ENCODE assay signal across 12 cellular contexts in genomic region chr19:40607898-40608621, GRCh38. TPM values are rescaled to one million over a fixed set of nuclear protein-coding genes. Genes with fewer than 3 reads are reported as not detected.
A peak's percentile ranks its signal among the peaks of the same experiment; 100 is the strongest.
DNase-seq lines count a peak whose midpoint lies in the region; ATAC-seq and TF ChIP-seq lines count a peak whose summit lies in the region.
"Had no signal": no experiment of that assay in that cellular context is flagged by ENCODE, and none has a peak within 500 bp of the region (broad histone marks: within the 10 kb centered on the region; RNA-seq: fewer than 3 reads in every experiment).

No MANE protein-coding gene starts in this region.

- no peak for DNase-seq in activated CD8-positive, alpha-beta memory T cell treated with anti-CD3 and anti-CD28 coated beads, Interleukin-2, amount 10 ng/mL, durations not matched to agents 7 days and 5 days
- no peak for DNase-seq in activated CD8-positive, alpha-beta memory T cell treated with anti-CD3 and anti-CD28 coated beads, Interleukin-2, amount 50 U/mL, for 48 hours
- no peak for DNase-seq in activated CD4-positive, alpha-beta memory T cell treated with anti-CD3 and anti-CD28 coated beads for 36 hours
- DNase-seq in esophagus muscularis mucosa (ENCODE audit: extremely low spot score) (no peak), ovary (no peak), MM.1S (no peak)
- DNase-seq: activated T-cell treated with anti-CD3 and anti-CD28 coated beads, Interleukin-2, amount 50 U/mL, for 48 hours had no signal

- no peaks in the 10 kb centered on the region for H3K79me2 ChIP-seq in MM.1S (ENCODE audit: low read length)
- H3K79me2 ChIP-seq: hepatocyte had no signal

- no peak for TF ChIP-seq CTCF in esophagus muscularis mucosa (IDR thresholded peaks at IDR 0.05)
- TF ChIP-seq CTCF in ovary (IDR thresholded peaks at IDR 0.05) = no peak
- TF ChIP-seq CTCF in MM.1S (IDR thresholded peaks at IDR 0.05; ENCODE audit: low read length) = no peak

- H4K20me1 ChIP-seq in MM.1S (ENCODE audit: insufficient read depth, low read length) = no peaks in the 10 kb centered on the region

- H2AFZ ChIP-seq in MM.1S (ENCODE audit: low read length) = no peak overlapping the region
- H2AFZ ChIP-seq: hepatocyte had no signal

- intact Hi-C loops in activated CD4-positive, alpha-beta memory T cell treated with anti-CD3 and anti-CD28 coated beads for 36 hours (cut with micrococcal nuclease) = no loop called here
- intact Hi-C loops in esophagus muscularis mucosa (cut with DNase I) (no loop called here), ovary (cut with DNase I) (loop anchor here in 2 of 4 donors (10.0 kb wide), 1 partner anchor 143 kb away; the partner anchor contains the start of genes BLVRB (in 2 of the 2) and SPTBN4 (in 2 of the 2))

- H3K36me3 Mint-ChIP-seq in activated CD8-positive, alpha-beta memory T cell treated with anti-CD3 and anti-CD28 coated beads, Interleukin-2, amount 10 ng/mL, durations not matched to agents 7 days and 5 days = no peaks in the 10 kb centered on the region
- H3K36me3 Mint-ChIP-seq in activated CD4-positive, alpha-beta memory T cell treated with anti-CD3 and anti-CD28 coated beads for 36 hours = no peaks in the 10 kb centered on the region
- no peaks in the 10 kb centered on the region for H3K36me3 Mint-ChIP-seq in stimulated activated memory B cell treated with anti-CD40 and anti-IgM and Interleukin-4, amounts not matched to agents 10 μg/mL and 1 μg/mL and 100 μg/mL, for 72 hours

- WGBS in esophagus muscularis mucosa = 90% methylated on average over 19 of the region's 19 CpGs
- 81 to 86% (median 85%) methylated on average over 19 of the region's 19 CpGs for WGBS in ovary, 3 donors

- ATAC-seq in activated CD8-positive, alpha-beta memory T cell treated with anti-CD3 and anti-CD28 coated beads, Interleukin-2, amount 10 ng/mL, durations not matched to agents 7 days and 5 days = no peak
- ATAC-seq in stimulated activated memory B cell treated with anti-CD40 and anti-IgM and Interleukin-4, amounts not matched to agents 10 μg/mL and 1 μg/mL and 100 μg/mL, for 72 hours = no peak
- no peak for ATAC-seq in GM21423 (IDR thresholded peaks at IDR 0.05; ENCODE audit: unreplicated experiment)

- POLR2A ChIA-PET in activated CD4-positive, alpha-beta memory T cell treated with anti-CD3 and anti-CD28 coated beads for 36 hours (lab: Charles Lee) = no interaction called here

- CTCF ChIA-PET in activated CD8-positive, alpha-beta memory T cell treated with anti-CD3 and anti-CD28 coated beads, Interleukin-2, amount 10 ng/mL, durations not matched to agents 7 days and 5 days (lab: Charles Lee) = interaction anchor here (0.8 to 8.8 kb wide), 3 partner anchors 10 to 142 kb away, joined by 3 to 88 read pairs (median 4); partner anchors contain the start of gene BLVRB
- CTCF ChIA-PET in activated CD4-positive, alpha-beta memory T cell treated with anti-CD3 and anti-CD28 coated beads for 36 hours (lab: Charles Lee) = interaction anchor here (0.5 to 3.1 kb wide), 4 partner anchors 26 to 144 kb away, joined by 3 to 29 read pairs (median 12); no protein-coding TSS in a partner anchor

- H3K9me3 ChIP-seq in esophagus muscularis mucosa = no peaks in the 10 kb centered on the region
- H3K9me3 ChIP-seq in ovary = no peaks in the 10 kb centered on the region
- H3K9me3 ChIP-seq in MM.1S (replicated peaks; ENCODE audit: insufficient read depth, low read length) = no peaks in the 10 kb centered on the region
- H3K9me3 ChIP-seq: thoracic aorta had no signal

- H3K4me2 ChIP-seq in MM.1S (ENCODE audit: low read depth, low read length) = no peak overlapping the region

- TF ChIP-seq EP300 in esophagus muscularis mucosa (IDR thresholded peaks at IDR 0.05) (no peak), ovary (IDR thresholded peaks at IDR 0.05) (no peak)

- no peak for TF ChIP-seq POLR2A in esophagus muscularis mucosa (IDR thresholded peaks at IDR 0.05; ENCODE audit: low read depth)
- no peak for TF ChIP-seq POLR2A in ovary (IDR thresholded peaks at IDR 0.05)

- H3K27me3 ChIP-seq in esophagus muscularis mucosa = peaks cover 0 to 28% (median 4%) of the 10 kb centered on the region in 4 donors
- no peaks in the 10 kb centered on the region for H3K27me3 ChIP-seq in ovary
- H3K27me3 ChIP-seq in MM.1S (replicated peaks; ENCODE audit: insufficient read depth, low read length) = no peaks in the 10 kb centered on the region
- H3K27me3 ChIP-seq: hepatocyte had no signal

- H3K27ac Mint-ChIP-seq in activated CD8-positive, alpha-beta memory T cell treated with anti-CD3 and anti-CD28 coated beads, Interleukin-2, amount 10 ng/mL, durations not matched to agents 7 days and 5 days = peak overlapping the region; percentile 12
- no peak overlapping the region for H3K27ac Mint-ChIP-seq in activated CD4-positive, alpha-beta memory T cell treated with anti-CD3 and anti-CD28 coated beads for 36 hours
- peak overlapping the region; percentile 71 for H3K27ac Mint-ChIP-seq in stimulated activated memory B cell treated with anti-CD40 and anti-IgM and Interleukin-4, amounts not matched to agents 10 μg/mL and 1 μg/mL and 100 μg/mL, for 72 hours

- no peak overlapping the region for H3K4me3 ChIP-seq in esophagus muscularis mucosa
- no peak overlapping the region for H3K4me3 ChIP-seq in ovary
- no peak overlapping the region for H3K4me3 ChIP-seq in MM.1S (ENCODE audit: low read length)
- H3K4me3 ChIP-seq: hepatocyte, thoracic aorta had no signal

- H3K9me3 Mint-ChIP-seq in activated CD8-positive, alpha-beta memory T cell treated with anti-CD3 and anti-CD28 coated beads, Interleukin-2, amount 10 ng/mL, durations not matched to agents 7 days and 5 days (ENCODE audit: low read depth) = no peaks in the 10 kb centered on the region
- H3K9me3 Mint-ChIP-seq in activated CD4-positive, alpha-beta memory T cell treated with anti-CD3 and anti-CD28 coated beads for 36 hours = no peaks in the 10 kb centered on the region
- H3K9me3 Mint-ChIP-seq in stimulated activated memory B cell treated with anti-CD40 and anti-IgM and Interleukin-4, amounts not matched to agents 10 μg/mL and 1 μg/mL and 100 μg/mL, for 72 hours = peaks cover 2% of the 10 kb centered on the region

- peaks cover under 1% of the 10 kb centered on the region for H3K27me3 Mint-ChIP-seq in activated CD8-positive, alpha-beta memory T cell treated with anti-CD3 and anti-CD28 coated beads, Interleukin-2, amount 10 ng/mL, durations not matched to agents 7 days and 5 days
- H3K27me3 Mint-ChIP-seq in activated CD4-positive, alpha-beta memory T cell treated with anti-CD3 and anti-CD28 coated beads for 36 hours = peaks cover under 1% of the 10 kb centered on the region
- H3K27me3 Mint-ChIP-seq in stimulated activated memory B cell treated with anti-CD40 and anti-IgM and Interleukin-4, amounts not matched to agents 10 μg/mL and 1 μg/mL and 100 μg/mL, for 72 hours = no peaks in the 10 kb centered on the region

- H3K9me2 ChIP-seq in MM.1S (replicated peaks; ENCODE audit: insufficient read depth, low read length) = no peaks in the 10 kb centered on the region

- peaks cover 39 to 73% (median 60%) of the 10 kb centered on the region in 4 donors for H3K4me1 ChIP-seq in esophagus muscularis mucosa
- H3K4me1 ChIP-seq in ovary (ENCODE audit: insufficient read depth) = peaks cover 11% of the 10 kb centered on the region
- H3K4me1 ChIP-seq in MM.1S (ENCODE audit: low read length) = peaks cover 23% of the 10 kb centered on the region

- H3K27ac ChIP-seq in esophagus muscularis mucosa (replicated peaks in 1 of 4) (peak overlapping the region in 3 of 4 donors; percentile 14 to 21 (median 20)), ovary (no peak overlapping the region), MM.1S (ENCODE audit: low read length) (no peak overlapping the region)
- H3K27ac ChIP-seq: hepatocyte, thoracic aorta, VCaP had no signal

- peaks cover 57% of the 10 kb centered on the region for H3K4me1 Mint-ChIP-seq in activated CD8-positive, alpha-beta memory T cell treated with anti-CD3 and anti-CD28 coated beads, Interleukin-2, amount 10 ng/mL, durations not matched to agents 7 days and 5 days
- peaks cover 75% of the 10 kb centered on the region for H3K4me1 Mint-ChIP-seq in activated CD4-positive, alpha-beta memory T cell treated with anti-CD3 and anti-CD28 coated beads for 36 hours (ENCODE audit: low read depth)
- peaks cover 61% of the 10 kb centered on the region for H3K4me1 Mint-ChIP-seq in stimulated activated memory B cell treated with anti-CD40 and anti-IgM and Interleukin-4, amounts not matched to agents 10 μg/mL and 1 μg/mL and 100 μg/mL, for 72 hours

- peaks cover 0 to 4% (median 0%) of the 10 kb centered on the region in 4 donors for H3K36me3 ChIP-seq in esophagus muscularis mucosa
- no peaks in the 10 kb centered on the region for H3K36me3 ChIP-seq in ovary
- H3K36me3 ChIP-seq in MM.1S (replicated peaks; ENCODE audit: insufficient read depth, low read length) = no peaks in the 10 kb centered on the region

- H3K9ac ChIP-seq in MM.1S (ENCODE audit: low read length) = no peak overlapping the region

- H3F3A ChIP-seq in MM.1S (ENCODE audit: insufficient read depth, low read length) = peaks cover 24% of the 10 kb centered on the region

- H3K4me3 Mint-ChIP-seq in activated CD8-positive, alpha-beta memory T cell treated with anti-CD3 and anti-CD28 coated beads, Interleukin-2, amount 10 ng/mL, durations not matched to agents 7 days and 5 days = no peak overlapping the region
- peak overlapping the region; percentile 72 for H3K4me3 Mint-ChIP-seq in activated CD4-positive, alpha-beta memory T cell treated with anti-CD3 and anti-CD28 coated beads for 36 hours
- peak overlapping the region; percentile 5 for H3K4me3 Mint-ChIP-seq in stimulated activated memory B cell treated with anti-CD40 and anti-IgM and Interleukin-4, amounts not matched to agents 10 μg/mL and 1 μg/mL and 100 μg/mL, for 72 hours

RNA-seq across cellular contexts. Expression of gene LTBP4, which starts 6.9 kb away (rescaled TPM):
- total RNA-seq in activated CD8-positive, alpha-beta memory T cell treated with anti-CD3 and anti-CD28 coated beads, Interleukin-2, amount 10 ng/mL, durations not matched to agents 7 days and 5 days = 10 to 100 TPM; 42.8 to 75.9 TPM
- 100 to 1,000 TPM; 178 to 182 TPM for total RNA-seq in activated CD4-positive, alpha-beta memory T cell treated with anti-CD3 and anti-CD28 coated beads for 36 hours
- total RNA-seq in esophagus muscularis mucosa (100 to 1,000 TPM; 358 to 430 (median 397) TPM), ovary (100 to 1,000 TPM; 214 to 840 (median 547) TPM)
- polyA plus RNA-seq in ovary = 100 to 1,000 TPM; 152 to 488 TPM

RNA-seq across cellular contexts. Expression of gene SHKBP1, which starts 31.4 kb away (rescaled TPM):
- 100 to 1,000 TPM; 135 to 153 TPM for total RNA-seq in activated CD8-positive, alpha-beta memory T cell treated with anti-CD3 and anti-CD28 coated beads, Interleukin-2, amount 10 ng/mL, durations not matched to agents 7 days and 5 days
- total RNA-seq in activated CD4-positive, alpha-beta memory T cell treated with anti-CD3 and anti-CD28 coated beads for 36 hours = 100 to 1,000 TPM; 112 to 126 TPM
- total RNA-seq in esophagus muscularis mucosa = 10 to 100 TPM; 39.5 to 82.7 (median 52.7) TPM
- total RNA-seq in ovary = 10 to 100 TPM; 23.4 to 48.7 (median 33.8) TPM
- polyA plus RNA-seq in ovary = 10 to 100 TPM; 16.3 to 34.8 TPM

Comparison
In these comparisons a context has a peak if more than half of its experiments do, and no peak if none do; other contexts are left out.
1. H3K27ac ChIP-seq: peak in esophagus muscularis mucosa (3 of 4); none in ovary (0 of 2) and MM.1S (single experiment).